In the genomic region with DNA sequence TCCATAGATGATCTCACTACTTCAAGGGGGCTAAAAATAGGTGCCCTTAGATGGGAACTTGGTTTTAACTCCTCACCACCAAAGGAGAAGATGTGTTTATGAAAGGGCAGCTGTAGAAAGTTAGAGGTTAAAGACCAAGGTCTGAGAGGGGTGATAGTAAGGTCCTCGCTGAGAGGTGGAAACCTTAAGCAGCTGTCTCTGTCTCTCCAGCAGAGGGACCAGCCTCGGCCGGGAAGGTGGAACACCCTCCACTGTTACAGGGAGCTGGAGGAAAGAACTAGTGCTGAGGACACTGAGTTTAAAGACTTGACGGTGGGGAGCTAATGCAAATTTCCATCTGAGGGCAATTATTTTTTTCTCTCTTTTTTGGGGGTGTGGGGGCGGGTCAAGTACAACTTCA, we compare ENCODE assay signal across 1 cellular context.
TF ChIP-seq lines count a peak whose summit lies in the region.

No MANE protein-coding gene starts in this region.

TF ChIP-seq in GM23338, 12 proteins besides CTCF, POLR2A, EP300 and RAD21 (continued from another document):
- TF ChIP-seq ZNF462 (CRISPR knock-in tag; IDR thresholded peaks at IDR 0.05) (no peak), CREB1 (CRISPR knock-in tag; IDR thresholded peaks at IDR 0.05; ENCODE audit: low read depth) (no peak), STAT1 (IDR thresholded peaks at IDR 0.05; ENCODE audit: unreplicated experiment) (no peak), ZNF331 (CRISPR knock-in tag; IDR thresholded peaks at IDR 0.05; ENCODE audit: low read depth) (no peak), NANOG (IDR thresholded peaks at IDR 0.05; ENCODE audit: borderline replicate concordance) (no peak), EZH2 (IDR thresholded peaks at IDR 0.05; ENCODE audit: low read depth, unreplicated experiment) (no peak), ZNF114 (CRISPR knock-in tag; IDR thresholded peaks at IDR 0.05) (no peak), EZH2phosphoT487 (IDR thresholded peaks at IDR 0.05; ENCODE audit: unreplicated experiment) (no peak), JUNB (IDR thresholded peaks at IDR 0.05; ENCODE audit: unreplicated experiment) (no peak)
- TF ChIP-seq, protein P1, sequence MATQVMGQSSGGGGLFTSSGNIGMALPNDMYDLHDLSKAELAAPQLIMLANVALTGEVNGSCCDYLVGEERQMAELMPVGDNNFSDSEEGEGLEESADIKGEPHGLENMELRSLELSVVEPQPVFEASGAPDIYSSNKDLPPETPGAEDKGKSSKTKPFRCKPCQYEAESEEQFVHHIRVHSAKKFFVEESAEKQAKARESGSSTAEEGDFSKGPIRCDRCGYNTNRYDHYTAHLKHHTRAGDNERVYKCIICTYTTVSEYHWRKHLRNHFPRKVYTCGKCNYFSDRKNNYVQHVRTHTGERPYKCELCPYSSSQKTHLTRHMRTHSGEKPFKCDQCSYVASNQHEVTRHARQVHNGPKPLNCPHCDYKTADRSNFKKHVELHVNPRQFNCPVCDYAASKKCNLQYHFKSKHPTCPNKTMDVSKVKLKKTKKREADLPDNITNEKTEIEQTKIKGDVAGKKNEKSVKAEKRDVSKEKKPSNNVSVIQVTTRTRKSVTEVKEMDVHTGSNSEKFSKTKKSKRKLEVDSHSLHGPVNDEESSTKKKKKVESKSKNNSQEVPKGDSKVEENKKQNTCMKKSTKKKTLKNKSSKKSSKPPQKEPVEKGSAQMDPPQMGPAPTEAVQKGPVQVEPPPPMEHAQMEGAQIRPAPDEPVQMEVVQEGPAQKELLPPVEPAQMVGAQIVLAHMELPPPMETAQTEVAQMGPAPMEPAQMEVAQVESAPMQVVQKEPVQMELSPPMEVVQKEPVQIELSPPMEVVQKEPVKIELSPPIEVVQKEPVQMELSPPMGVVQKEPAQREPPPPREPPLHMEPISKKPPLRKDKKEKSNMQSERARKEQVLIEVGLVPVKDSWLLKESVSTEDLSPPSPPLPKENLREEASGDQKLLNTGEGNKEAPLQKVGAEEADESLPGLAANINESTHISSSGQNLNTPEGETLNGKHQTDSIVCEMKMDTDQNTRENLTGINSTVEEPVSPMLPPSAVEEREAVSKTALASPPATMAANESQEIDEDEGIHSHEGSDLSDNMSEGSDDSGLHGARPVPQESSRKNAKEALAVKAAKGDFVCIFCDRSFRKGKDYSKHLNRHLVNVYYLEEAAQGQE (IDR thresholded peaks at IDR 0.05; ENCODE audit: unreplicated experiment), result no peak
